ENCODE assay signal across 25 cellular contexts in the genomic region with DNA sequence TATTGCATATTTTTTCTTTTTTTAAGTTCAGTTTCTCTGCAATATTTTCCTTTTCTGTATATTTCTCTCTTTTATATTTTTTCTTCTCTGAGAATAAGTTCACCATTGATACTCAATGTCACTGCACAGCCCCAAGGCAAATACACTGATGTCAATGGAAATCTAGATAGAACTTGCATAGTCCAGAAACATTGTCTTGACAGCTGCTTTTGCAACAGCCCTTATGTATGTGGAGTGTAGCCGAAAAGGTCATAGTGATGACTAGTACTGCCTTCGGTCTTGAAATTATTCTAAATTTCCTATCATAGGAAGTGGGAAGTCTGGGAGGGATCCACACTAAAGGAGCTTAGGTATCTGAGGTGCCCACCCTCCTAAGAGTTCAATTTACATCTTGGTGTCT.
"Had no signal": no experiment of that assay in that cellular context is flagged by ENCODE, and none has a peak within 500 bp of the region (broad histone marks: within the 10 kb centered on the region; RNA-seq: fewer than 3 reads in every experiment).

No MANE protein-coding gene starts in this region.

- ATAC-seq: naive thymus-derived CD8-positive, alpha-beta T cell; natural killer cell treated with Interleukin-12 subunit alpha and Interleukin-12 subunit beta and Interleukin-15 and Interleukin-18, amount 100 ng/mL, for 72 hours; pancreas; right cardiac atrium; right lobe of liver; stimulated activated memory B cell treated with anti-CD40 and anti-IgM and Interleukin-4, amounts not matched to agents 10 μg/mL and 1 μg/mL and 100 μg/mL, for 72 hours; stimulated activated naive CD8-positive, alpha-beta T cell treated with anti-CD3 and anti-CD28 coated beads, Interleukin-15, amount 100 ng/mL, for 72 hours; stimulated activated naive CD8-positive, alpha-beta T cell treated with anti-CD3 and anti-CD28 coated beads, Interleukin-15, Interleukin-2, amounts not matched to agents 100 U/mL and 50 U/mL, for 24 hours; upper lobe of right lung had no signal

- DNase-seq: naive thymus-derived CD8-positive, alpha-beta T cell; nephron progenitor cell; nucleus accumbens; pancreas; right cardiac atrium; right lobe of liver; sigmoid colon; small intestine; stimulated activated CD4-positive, alpha-beta T cell treated with anti-CD3 and anti-CD28 coated beads, Interleukin-15, amount 100 ng/mL, for 24 hours; stimulated activated CD4-positive, alpha-beta T cell treated with anti-CD3 and anti-CD28 coated beads, Interleukin-2, amount 100 ng/mL, for 24 hours; stimulated activated CD4-positive, alpha-beta T cell treated with anti-CD3 and anti-CD28 coated beads, Interleukin-2, amount 100 ng/mL, for 48 hours; stimulated activated CD4-positive, alpha-beta T cell treated with anti-CD3 and anti-CD28 coated beads, Interleukin-4, amount 100 ng/mL, for 24 hours; stimulated activated naive CD4-positive, alpha-beta T cell; stimulated activated naive CD8-positive, alpha-beta T cell treated with anti-CD3 and anti-CD28 coated beads, Interleukin-15, amount 100 ng/mL, for 72 hours; stimulated activated naive CD8-positive, alpha-beta T cell treated with anti-CD3 and anti-CD28 coated beads, Interleukin-15, Interleukin-2, amounts not matched to agents 100 U/mL and 50 U/mL, for 24 hours; substantia nigra; testis; tibial artery; transverse colon; upper lobe of right lung; uterus had no signal

- H3K4me3 ChIP-seq: pancreas, prostate gland, right lobe of liver, sigmoid colon, suprapubic skin, testis, tibial artery, transverse colon, upper lobe of right lung, uterus had no signal
